Comparison of ENCODE assay signal across 19 cellular contexts in genomic region chr3:159806412-159806811, GRCh38. TPM values are rescaled to one million over a fixed set of nuclear protein-coding genes. Genes with fewer than 3 reads are reported as not detected.
DNase-seq lines count a peak whose midpoint lies in the region; ATAC-seq and TF ChIP-seq lines count a peak whose summit lies in the region.
"Had no signal": no experiment of that assay in that cellular context is flagged by ENCODE, and none has a peak within 500 bp of the region (broad histone marks: within the 10 kb centered on the region; RNA-seq: fewer than 3 reads in every experiment).

No MANE protein-coding gene starts in this region.

- H3K4me1 ChIP-seq in neural progenitor cell (no peaks in the 10 kb centered on the region), ascending aorta (peaks cover 3 to 28% of the 10 kb centered on the region in 2 donors)

- H3K9me3 Mint-ChIP-seq in neural progenitor cell = no peaks in the 10 kb centered on the region
- no peaks in the 10 kb centered on the region for H3K9me3 Mint-ChIP-seq in immature natural killer cell
- H3K9me3 Mint-ChIP-seq in stimulated activated naive B cell treated with anti-CD40 and anti-IgM and Interleukin-4, amounts not matched to agents 10 μg/mL and 1 μg/mL and 100 μg/mL, for 72 hours = no peaks in the 10 kb centered on the region

- H3K27me3 ChIP-seq in neural progenitor cell = no peaks in the 10 kb centered on the region
- H3K27me3 ChIP-seq in ascending aorta = no peaks in the 10 kb centered on the region
- H3K27me3 ChIP-seq: uterus had no signal

- no peak overlapping the region for H3K9ac ChIP-seq in neural progenitor cell
- H3K9ac ChIP-seq: GM23248, SK-N-SH had no signal

- peak; percentile 82 for ATAC-seq in Right ventricle myocardium superior (ENCODE audit: poor library complexity)
- no peak for ATAC-seq in stimulated activated naive B cell treated with anti-CD40 and anti-IgM and Interleukin-4, amounts not matched to agents 10 μg/mL and 1 μg/mL and 100 μg/mL, for 72 hours (replicated peaks)
- ATAC-seq: activated CD8-positive, alpha-beta T cell treated with anti-CD3 and anti-CD28 coated beads, Interleukin-2, amount 10 ng/mL, durations not matched to agents 7 days and 5 days had no signal

- H3K4me3 Mint-ChIP-seq in neural progenitor cell (no peak overlapping the region), immature natural killer cell (no peak overlapping the region)
- H3K4me3 Mint-ChIP-seq in stimulated activated naive B cell treated with anti-CD40 and anti-IgM and Interleukin-4, amounts not matched to agents 10 μg/mL and 1 μg/mL and 100 μg/mL, for 72 hours = no peak overlapping the region
- H3K4me3 Mint-ChIP-seq: activated CD8-positive, alpha-beta T cell treated with anti-CD3 and anti-CD28 coated beads, Interleukin-2, amount 10 ng/mL, durations not matched to agents 7 days and 5 days had no signal

- H3K9me3 ChIP-seq in neural progenitor cell (ENCODE audit: low read depth) = no peaks in the 10 kb centered on the region
- no peaks in the 10 kb centered on the region for H3K9me3 ChIP-seq in ascending aorta
- H3K9me3 ChIP-seq: SK-N-SH, uterus had no signal

- H3K4me3 ChIP-seq in foreskin fibroblast (ENCODE audit: low read depth in 1 of 2, low read length in 2 of 2) (no peak overlapping the region), neural progenitor cell (no peak overlapping the region), ascending aorta (no peak overlapping the region)
- H3K4me3 ChIP-seq: GM23248, uterus had no signal

- H3K4me2 ChIP-seq in neural progenitor cell = no peak overlapping the region
- H3K4me2 ChIP-seq: SK-N-SH had no signal

- H2AFZ ChIP-seq in neural progenitor cell (replicated peaks) = no peak overlapping the region
- H2AFZ ChIP-seq: GM23248 had no signal

- H3K27me3 Mint-ChIP-seq in neural progenitor cell (ENCODE audit: insufficient read depth, low read depth) = peaks cover 3% of the 10 kb centered on the region
- peaks cover 0 to 2% (median 0%) of the 10 kb centered on the region in 3 donors for H3K27me3 Mint-ChIP-seq in immature natural killer cell (ENCODE audit: low read depth in 3 of 3)
- peaks cover 0 to 4% of the 10 kb centered on the region in 2 donors for H3K27me3 Mint-ChIP-seq in stimulated activated naive B cell treated with anti-CD40 and anti-IgM and Interleukin-4, amounts not matched to agents 10 μg/mL and 1 μg/mL and 100 μg/mL, for 72 hours

- intact Hi-C loops in Right ventricle myocardium superior (cut with DNase I) = loop anchor here (5.0 kb wide), 2 partner anchors 189 to 539 kb away; no protein-coding TSS in a partner anchor
- intact Hi-C loops in cardiac septum (cut with DNase I) = loop anchor here (5.0 to 10.0 kb wide), 2 partner anchors 201 to 482 kb away; no protein-coding TSS in a partner anchor
- intact Hi-C loops in ascending aorta (cut with DNase I) = loop anchor here (10.0 kb wide), 1 partner anchor 542 kb away; no protein-coding TSS in a partner anchor

- no peak overlapping the region for H3K27ac Mint-ChIP-seq in neural progenitor cell
- H3K27ac Mint-ChIP-seq in immature natural killer cell = no peak overlapping the region
- no peak overlapping the region for H3K27ac Mint-ChIP-seq in stimulated activated naive B cell treated with anti-CD40 and anti-IgM and Interleukin-4, amounts not matched to agents 10 μg/mL and 1 μg/mL and 100 μg/mL, for 72 hours
- H3K27ac Mint-ChIP-seq: activated CD8-positive, alpha-beta T cell treated with anti-CD3 and anti-CD28 coated beads, Interleukin-2, amount 10 ng/mL, durations not matched to agents 7 days and 5 days; progenitor cell of endocrine pancreas had no signal

- no peaks in the 10 kb centered on the region for H3F3A ChIP-seq in neural progenitor cell (ENCODE audit: low read depth)

- TF ChIP-seq CTCF in foreskin fibroblast (IDR thresholded peaks at IDR 0.05; ENCODE audit: low read depth, low read length) = no peak
- TF ChIP-seq CTCF in neural progenitor cell (IDR thresholded peaks at IDR 0.05) = no peak
- no peak for TF ChIP-seq CTCF in GM10266 (IDR thresholded peaks at IDR 0.05; ENCODE audit: control insufficient read depth, insufficient read depth, low read depth, missing control alignments)
- no peak for TF ChIP-seq CTCF in ascending aorta (IDR thresholded peaks at IDR 0.05)

- H3K36me3 Mint-ChIP-seq in neural progenitor cell = no peaks in the 10 kb centered on the region
- no peaks in the 10 kb centered on the region for H3K36me3 Mint-ChIP-seq in immature natural killer cell
- H3K36me3 Mint-ChIP-seq in stimulated activated naive B cell treated with anti-CD40 and anti-IgM and Interleukin-4, amounts not matched to agents 10 μg/mL and 1 μg/mL and 100 μg/mL, for 72 hours = no peaks in the 10 kb centered on the region

- H3K27ac ChIP-seq in neural progenitor cell = no peak overlapping the region
- no peak overlapping the region for H3K27ac ChIP-seq in ascending aorta
- H3K27ac ChIP-seq: GM23248, uterus had no signal

- H3K36me3 ChIP-seq in neural progenitor cell (no peaks in the 10 kb centered on the region), ascending aorta (no peaks in the 10 kb centered on the region)
- H3K36me3 ChIP-seq: uterus had no signal

- DNase-seq in Right ventricle myocardium superior (peak; percentile 76), cardiac septum (ENCODE audit: low spot score) (no peak), foreskin fibroblast (peak; percentile 45 to 77), neural progenitor cell (ENCODE audit: low spot score) (peak; percentile 9), GM10266 (ENCODE audit: extremely low spot score) (no peak), immature natural killer cell (no peak), ascending aorta (ENCODE audit: low spot score in 2 of 2) (no peak)
- DNase-seq in stimulated activated naive B cell treated with anti-CD40 and anti-IgM and Interleukin-4, amounts not matched to agents 10 μg/mL and 1 μg/mL and 100 μg/mL, for 72 hours = no peak
- DNase-seq: activated CD8-positive, alpha-beta T cell treated with anti-CD3 and anti-CD28 coated beads, Interleukin-2, amount 10 ng/mL, durations not matched to agents 7 days and 5 days; aorta; Calu3; dermis blood vessel endothelial cell; GM23248; midbrain; NCI-H1092 treated with DMSO at 0.1 percent for 48 hours; SK-N-SH had no signal

- H4K20me1 ChIP-seq in neural progenitor cell (ENCODE audit: low read depth) = no peaks in the 10 kb centered on the region

- H3K4me1 Mint-ChIP-seq in neural progenitor cell (no peaks in the 10 kb centered on the region), immature natural killer cell (no peaks in the 10 kb centered on the region)
- H3K4me1 Mint-ChIP-seq in stimulated activated naive B cell treated with anti-CD40 and anti-IgM and Interleukin-4, amounts not matched to agents 10 μg/mL and 1 μg/mL and 100 μg/mL, for 72 hours = no peaks in the 10 kb centered on the region

- H3K79me2 ChIP-seq in neural progenitor cell (ENCODE audit: low read depth) = no peaks in the 10 kb centered on the region

RNA-seq across cellular contexts. Expression of gene SCHIP1, which starts 33.2 kb away (rescaled TPM):
- total RNA-seq in Right ventricle myocardium superior (56.2 TPM), cardiac septum (52.3 TPM), neural progenitor cell (ENCODE audit: low replicate concordance) (31.2 and 41.5 TPM in 2 replicates), ascending aorta (11.7 TPM)
- not detected for polyA plus RNA-seq in immature natural killer cell
- total RNA-seq: activated CD8-positive, alpha-beta T cell treated with anti-CD3 and anti-CD28 coated beads, Interleukin-2, amount 10 ng/mL, durations not matched to agents 7 days and 5 days; OCI-LY7 had no signal

Comparison
In these comparisons a context has a peak if more than half of its experiments do, and no peak if none do; other contexts are left out.
1. DNase-seq: peak in Right ventricle myocardium superior (single experiment), foreskin fibroblast (2 of 2) and neural progenitor cell (single experiment); none in cardiac septum (single experiment), GM10266 (single experiment), immature natural killer cell (0 of 3), stimulated activated naive B cell treated with anti-CD40 and anti-IgM and Interleukin-4, amounts not matched to agents 10 μg/mL and 1 μg/mL and 100 μg/mL, for 72 hours (single experiment) and ascending aorta (0 of 2).